ENCODE assay signal across 1 cellular context in the genomic region with DNA sequence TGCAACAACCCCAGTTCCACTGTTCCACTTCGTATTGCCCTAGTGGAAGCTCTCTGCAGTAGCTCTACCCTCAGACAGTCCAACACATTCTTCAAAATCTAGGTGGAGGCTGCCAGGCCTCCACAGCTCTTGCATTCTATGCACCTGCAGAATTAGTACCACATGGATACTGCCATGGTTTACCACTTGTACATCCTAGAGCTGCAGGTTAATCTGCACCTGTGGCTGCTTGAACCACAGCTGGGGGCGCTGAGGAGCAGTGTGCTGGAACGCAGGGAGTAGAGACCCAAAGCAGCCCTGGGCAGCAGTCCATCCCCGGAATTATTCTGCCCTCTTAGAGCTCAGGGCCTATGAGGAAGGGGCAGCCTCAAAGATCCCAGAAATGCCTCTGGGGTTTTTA.
TF ChIP-seq lines count a peak whose summit lies in the region.

No MANE protein-coding gene starts in this region.

TF ChIP-seq in GM12878, 131 proteins besides CTCF, POLR2A, EP300 and RAD21:
- TF ChIP-seq NR2C2 (IDR thresholded peaks at IDR 0.05; ENCODE audit: borderline replicate concordance, control insufficient read depth, insufficient read length, low read depth) (no peak), PML (IDR thresholded peaks at IDR 0.05; ENCODE audit: low read length) (no peak), CBX5 (IDR thresholded peaks at IDR 0.05; ENCODE audit: low read depth) (no peak), LARP7 (IDR thresholded peaks at IDR 0.05) (no peak), STAT3 (IDR thresholded peaks at IDR 0.05; ENCODE audit: low read depth, low read length) (no peak), MTA3 (IDR thresholded peaks at IDR 0.05; ENCODE audit: borderline replicate concordance, low read length) (no peak), SREBF2 (IDR thresholded peaks at IDR 0.05; ENCODE audit: low read length) (no peak), POLR2AphosphoS2 (IDR thresholded peaks at IDR 0.05; ENCODE audit: low read depth, low read length) (no peak), RFX5 (IDR thresholded peaks at IDR 0.05; ENCODE audit: low read depth, low read length) (no peak), ASH2L (IDR thresholded peaks at IDR 0.05; ENCODE audit: borderline replicate concordance, low read depth) (no peak)
- TF ChIP-seq, protein P1, sequence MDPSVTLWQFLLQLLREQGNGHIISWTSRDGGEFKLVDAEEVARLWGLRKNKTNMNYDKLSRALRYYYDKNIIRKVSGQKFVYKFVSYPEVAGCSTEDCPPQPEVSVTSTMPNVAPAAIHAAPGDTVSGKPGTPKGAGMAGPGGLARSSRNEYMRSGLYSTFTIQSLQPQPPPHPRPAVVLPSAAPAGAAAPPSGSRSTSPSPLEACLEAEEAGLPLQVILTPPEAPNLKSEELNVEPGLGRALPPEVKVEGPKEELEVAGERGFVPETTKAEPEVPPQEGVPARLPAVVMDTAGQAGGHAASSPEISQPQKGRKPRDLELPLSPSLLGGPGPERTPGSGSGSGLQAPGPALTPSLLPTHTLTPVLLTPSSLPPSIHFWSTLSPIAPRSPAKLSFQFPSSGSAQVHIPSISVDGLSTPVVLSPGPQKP (IDR thresholded peaks at IDR 0.05; ENCODE audit: low read depth, low read length), result no peak
- TF ChIP-seq, protein P2, sequence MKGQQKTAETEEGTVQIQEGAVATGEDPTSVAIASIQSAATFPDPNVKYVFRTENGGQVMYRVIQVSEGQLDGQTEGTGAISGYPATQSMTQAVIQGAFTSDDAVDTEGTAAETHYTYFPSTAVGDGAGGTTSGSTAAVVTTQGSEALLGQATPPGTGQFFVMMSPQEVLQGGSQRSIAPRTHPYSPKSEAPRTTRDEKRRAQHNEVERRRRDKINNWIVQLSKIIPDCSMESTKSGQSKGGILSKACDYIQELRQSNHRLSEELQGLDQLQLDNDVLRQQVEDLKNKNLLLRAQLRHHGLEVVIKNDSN (IDR thresholded peaks at IDR 0.05; ENCODE audit: borderline replicate concordance, extremely low read length, insufficient read depth, low read depth, low read length), result no peak
- TF ChIP-seq, protein P3, sequence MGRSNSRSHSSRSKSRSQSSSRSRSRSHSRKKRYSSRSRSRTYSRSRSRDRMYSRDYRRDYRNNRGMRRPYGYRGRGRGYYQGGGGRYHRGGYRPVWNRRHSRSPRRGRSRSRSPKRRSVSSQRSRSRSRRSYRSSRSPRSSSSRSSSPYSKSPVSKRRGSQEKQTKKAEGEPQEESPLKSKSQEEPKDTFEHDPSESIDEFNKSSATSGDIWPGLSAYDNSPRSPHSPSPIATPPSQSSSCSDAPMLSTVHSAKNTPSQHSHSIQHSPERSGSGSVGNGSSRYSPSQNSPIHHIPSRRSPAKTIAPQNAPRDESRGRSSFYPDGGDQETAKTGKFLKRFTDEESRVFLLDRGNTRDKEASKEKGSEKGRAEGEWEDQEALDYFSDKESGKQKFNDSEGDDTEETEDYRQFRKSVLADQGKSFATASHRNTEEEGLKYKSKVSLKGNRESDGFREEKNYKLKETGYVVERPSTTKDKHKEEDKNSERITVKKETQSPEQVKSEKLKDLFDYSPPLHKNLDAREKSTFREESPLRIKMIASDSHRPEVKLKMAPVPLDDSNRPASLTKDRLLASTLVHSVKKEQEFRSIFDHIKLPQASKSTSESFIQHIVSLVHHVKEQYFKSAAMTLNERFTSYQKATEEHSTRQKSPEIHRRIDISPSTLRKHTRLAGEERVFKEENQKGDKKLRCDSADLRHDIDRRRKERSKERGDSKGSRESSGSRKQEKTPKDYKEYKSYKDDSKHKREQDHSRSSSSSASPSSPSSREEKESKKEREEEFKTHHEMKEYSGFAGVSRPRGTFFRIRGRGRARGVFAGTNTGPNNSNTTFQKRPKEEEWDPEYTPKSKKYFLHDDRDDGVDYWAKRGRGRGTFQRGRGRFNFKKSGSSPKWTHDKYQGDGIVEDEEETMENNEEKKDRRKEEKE (IDR thresholded peaks at IDR 0.05), result no peak
- TF ChIP-seq, protein P4, sequence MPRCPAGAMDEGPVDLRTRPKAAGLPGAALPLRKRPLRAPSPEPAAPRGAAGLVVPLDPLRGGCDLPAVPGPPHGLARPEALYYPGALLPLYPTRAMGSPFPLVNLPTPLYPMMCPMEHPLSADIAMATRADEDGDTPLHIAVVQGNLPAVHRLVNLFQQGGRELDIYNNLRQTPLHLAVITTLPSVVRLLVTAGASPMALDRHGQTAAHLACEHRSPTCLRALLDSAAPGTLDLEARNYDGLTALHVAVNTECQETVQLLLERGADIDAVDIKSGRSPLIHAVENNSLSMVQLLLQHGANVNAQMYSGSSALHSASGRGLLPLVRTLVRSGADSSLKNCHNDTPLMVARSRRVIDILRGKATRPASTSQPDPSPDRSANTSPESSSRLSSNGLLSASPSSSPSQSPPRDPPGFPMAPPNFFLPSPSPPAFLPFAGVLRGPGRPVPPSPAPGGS (IDR thresholded peaks at IDR 0.05; ENCODE audit: borderline replicate concordance, insufficient read depth, low read depth, low read length, poor library complexity, severe bottlenecking), result no peak
TF ChIP-seq in GM12878: peak in this region for 0.
